In the genomic region with DNA sequence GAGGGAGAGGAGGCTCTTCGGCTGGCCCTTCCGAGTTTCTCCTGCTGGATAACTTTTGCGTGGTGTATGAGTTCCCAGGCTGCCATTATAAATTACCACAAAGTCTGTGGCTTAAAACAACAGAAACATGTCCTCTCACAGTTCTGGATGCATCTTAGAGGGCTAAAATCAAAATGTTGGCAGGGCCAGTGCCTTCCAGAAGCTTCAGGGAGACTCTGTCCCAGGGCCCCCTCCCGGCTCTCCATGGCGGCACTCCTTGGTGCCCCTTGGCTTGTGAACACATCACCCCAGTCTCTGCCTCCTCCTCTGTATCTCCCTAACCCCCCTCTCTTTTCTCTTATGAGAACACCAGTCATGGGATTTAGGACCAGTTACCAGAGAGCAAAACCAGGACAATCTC, we compare ENCODE assay signal across 19 cellular contexts. TPM values are rescaled to one million over a fixed set of nuclear protein-coding genes. Genes with fewer than 3 reads are reported as not detected.
DNase-seq lines count a peak whose midpoint lies in the region; ATAC-seq and TF ChIP-seq lines count a peak whose summit lies in the region.
"Had no signal": no experiment of that assay in that cellular context is flagged by ENCODE, and none has a peak within 500 bp of the region (broad histone marks: within the 10 kb centered on the region; RNA-seq: fewer than 3 reads in every experiment).

No MANE protein-coding gene starts in this region.

- H3K9me3 Mint-ChIP-seq in type B pancreatic cell, result no peaks in the 10 kb centered on the region

- H3K36me3 Mint-ChIP-seq in type B pancreatic cell, result no peaks in the 10 kb centered on the region
- H3K36me3 Mint-ChIP-seq: CD4-positive, alpha-beta memory T cell had no signal

- no peak overlapping the region for H3K4me3 ChIP-seq in lung
- H3K4me3 ChIP-seq: A549, GM23248 had no signal

- peaks cover 47% of the 10 kb centered on the region for H3K27me3 Mint-ChIP-seq in type B pancreatic cell

- no peaks in the 10 kb centered on the region for H3K36me3 ChIP-seq in lung (ENCODE audit: control insufficient read depth in 2 of 2, insufficient read depth in 2 of 2, low read length in 2 of 2)

- H3K27ac ChIP-seq in lung (ENCODE audit: low read depth in 1 of 2, low read length in 1 of 2), result no peak overlapping the region
- H3K27ac ChIP-seq: A549, GM23248 had no signal

- H3K4me1 ChIP-seq in lung (ENCODE audit: control insufficient read depth in 2 of 2, insufficient read depth in 2 of 2, low read length in 2 of 2), result no peaks in the 10 kb centered on the region
- H3K4me1 ChIP-seq: A549 had no signal

- DNase-seq in activated CD8-positive, alpha-beta memory T cell treated with anti-CD3 and anti-CD28 coated beads for 24 hours, result peak; percentile 15
- DNase-seq in activated CD8-positive, alpha-beta memory T cell treated with anti-CD3 and anti-CD28 coated beads, Interleukin-2, amount 50 U/mL, for 4 hours, result no peak
- DNase-seq in lung (ENCODE audit: low spot score), result peak; percentile 19
- DNase-seq in type B pancreatic cell (ENCODE audit: extremely low spot score, unreplicated experiment), result no peak
- DNase-seq: 8988T; ACHN; C1 segment of cervical spinal cord; Calu3; CD4-positive, alpha-beta memory T cell; COR-L47; DMS53; DMS79 treated with DMSO at 0.1 percent for 48 hours; GF-D8; GM23248; H7; HCEC 1CT had no signal

- H3K27ac Mint-ChIP-seq in type B pancreatic cell, result peak overlapping the region; percentile 8
- H3K27ac Mint-ChIP-seq: CD4-positive, alpha-beta memory T cell had no signal

- peaks cover 16% of the 10 kb centered on the region for H3K4me1 Mint-ChIP-seq in type B pancreatic cell (ENCODE audit: unreplicated experiment)
- H3K4me1 Mint-ChIP-seq: CD4-positive, alpha-beta memory T cell had no signal

- no peak overlapping the region for H3K4me3 Mint-ChIP-seq in type B pancreatic cell
- H3K4me3 Mint-ChIP-seq: CD4-positive, alpha-beta memory T cell had no signal

- ATAC-seq in lung (ENCODE audit: insufficient read depth, low FRiP score) (no peak), GM21515 (IDR thresholded peaks at IDR 0.05; ENCODE audit: unreplicated experiment) (no peak), HG03159 (IDR thresholded peaks at IDR 0.05; ENCODE audit: unreplicated experiment) (no peak)
- ATAC-seq: A549 had no signal

- peaks cover 0 to 16% of the 10 kb centered on the region in 2 donors for H3K9me3 ChIP-seq in lung (ENCODE audit: control insufficient read depth in 2 of 2, insufficient read depth in 1 of 2, low read length in 1 of 2)
- H3K9me3 ChIP-seq: A549 had no signal

- WGBS in lung, 2 donors, result 88 to 91% methylated on average over 5 of the region's 5 CpGs

- TF ChIP-seq CTCF in lung (IDR thresholded peaks at IDR 0.05; ENCODE audit: control extremely low read depth, extremely low read depth) (no peak), type B pancreatic cell (conservative IDR thresholded peaks at IDR 0.05) (no peak)

- H3K27me3 ChIP-seq in lung (ENCODE audit: control insufficient read depth, insufficient read depth), result no peaks in the 10 kb centered on the region

RNA-seq across cellular contexts. Expression of a gene that starts 23.3 kb away (rescaled TPM):
- total RNA-seq in lung, result under 1 TPM; 0.03 to 0.57 TPM
- polyA plus RNA-seq in lung, result under 1 TPM; 0.04 to 0.05 TPM
- 10.8 and 52.6 TPM in 2 replicates for total RNA-seq in type B pancreatic cell (ENCODE audit: low replicate concordance)
- total RNA-seq: CD4-positive, alpha-beta memory T cell; GM23248 had no signal
- polyA plus RNA-seq: CD4-positive, alpha-beta memory T cell; GM23248 had no signal

Comparison
In these comparisons a context has a peak if more than half of its experiments do, and no peak if none do; other contexts are left out.
1. DNase-seq: peak in activated CD8-positive, alpha-beta memory T cell treated with anti-CD3 and anti-CD28 coated beads for 24 hours (single experiment) and lung (single experiment); none in activated CD8-positive, alpha-beta memory T cell treated with anti-CD3 and anti-CD28 coated beads, Interleukin-2, amount 50 U/mL, for 4 hours (single experiment) and type B pancreatic cell (single experiment).